ENCODE assay signal across 32 cellular contexts in genomic region chr5:101123365-101123764, GRCh38.
"Had no signal": no experiment of that assay in that cellular context is flagged by ENCODE, and none has a peak within 500 bp of the region (broad histone marks: within the 10 kb centered on the region; RNA-seq: fewer than 3 reads in every experiment).

No MANE protein-coding gene starts in this region.

- H3K36me3 ChIP-seq: adrenal gland, cardiac muscle cell had no signal

- H3K4me3 ChIP-seq: adrenal gland, cardiac muscle cell had no signal

- H3K4me1 ChIP-seq: adrenal gland had no signal

- ATAC-seq: activated CD8-positive, alpha-beta T cell treated with anti-CD3 and anti-CD28 coated beads for 36 hours; activated naive CD4-positive, alpha-beta T cell treated with anti-CD3 and anti-CD28 coated beads, Interleukin-2, amount 50 U/mL, for 72 hours; activated T-cell treated with anti-CD3 and anti-CD28 coated beads, Interleukin-2, amount 50 U/mL, for 4 hours; activated T-cell treated with anti-CD3 and anti-CD28 coated beads, Interleukin-2, amount 50 U/mL, for 72 hours; activated T-helper 17 cell treated with anti-CD3 and anti-CD28 coated beads, Interleukin-2, amount 50 U/mL, for 72 hours had no signal

- H3K27me3 ChIP-seq: adrenal gland, cardiac muscle cell had no signal

- FAIRE-seq: astrocyte, bronchial epithelial cell had no signal

- DNase-seq: activated B cell treated with CpG ODN at 0.5 μM for 24 hours; activated CD4-positive, alpha-beta memory T cell treated with anti-CD3 and anti-CD28 coated beads for 36 hours; activated CD4-positive, alpha-beta T cell treated with anti-CD3 and anti-CD28 coated beads for 4 hours; activated CD4-positive, alpha-beta T cell treated with anti-CD3 and anti-CD28 coated beads, Interleukin-2, amount 10 ng/mL, durations not matched to agents 24 days and 14 days; activated CD4-positive, alpha-beta T cell treated with anti-CD3 and anti-CD28 coated beads, Interleukin-2, amount 50 U/mL, for 1 hour; activated CD4-positive, alpha-beta T cell treated with anti-CD3 and anti-CD28 coated beads, Interleukin-2, amount 50 U/mL, for 4 hours; activated CD4-positive, CD25-positive, alpha-beta regulatory T cell treated with anti-CD3 and anti-CD28 coated beads, Interleukin-2, amount 50 U/mL, for 72 hours; activated CD8-positive, alpha-beta memory T cell treated with anti-CD3 and anti-CD28 coated beads, Interleukin-2, amount 50 U/mL, for 4 hours; activated CD8-positive, alpha-beta T cell treated with anti-CD3 and anti-CD28 coated beads for 36 hours; activated effector memory CD4-positive, alpha-beta T cell treated with anti-CD3 and anti-CD28 coated beads, Interleukin-2, amount 50 U/mL, for 16 hours; activated gamma-delta T cell treated with Interleukin-2 at 50 U/mL for 16 hours; activated naive CD4-positive, alpha-beta T cell; activated naive CD4-positive, alpha-beta T cell treated with anti-CD3 and anti-CD28 coated beads for 36 hours; activated naive CD4-positive, alpha-beta T cell treated with anti-CD3 and anti-CD28 coated beads, Interleukin-2, amount 50 U/mL, for 16 hours; activated naive CD8-positive, alpha-beta T cell treated with anti-CD3 and anti-CD28 coated beads for 36 hours; activated T-cell treated with anti-CD3 and anti-CD28 coated beads for 4 hours; activated T-cell treated with anti-CD3 and anti-CD28 coated beads, Interleukin-2, amount 50 U/mL, for 1 hour; activated T-cell treated with anti-CD3 and anti-CD28 coated beads, Interleukin-2, amount 50 U/mL, for 4 hours; activated T-cell treated with anti-CD3 and anti-CD28 coated beads, Interleukin-2, amount 50 U/mL, for 72 hours; adrenal gland; amniotic stem cell; aorta; caudate nucleus; cerebellar nuclear complex; T-helper 2 cell; T-helper 9 cell had no signal

- H3K9me3 ChIP-seq: adrenal gland had no signal

- H3K27ac ChIP-seq: adrenal gland, cardiac muscle cell, VCaP had no signal
